Comparison of ENCODE assay signal across 8 cellular contexts in genomic region chr12:121804417-121805111, GRCh38. TPM values are rescaled to one million over a fixed set of nuclear protein-coding genes. Genes with fewer than 3 reads are reported as not detected.
DNase-seq lines count a peak whose midpoint lies in the region; ATAC-seq and TF ChIP-seq lines count a peak whose summit lies in the region.

No MANE protein-coding gene starts in this region.

- no peaks in the 10 kb centered on the region for H3K27me3 ChIP-seq in SK-N-SH (ENCODE audit: insufficient read depth)

- H3K4me3 ChIP-seq in SK-N-SH (ENCODE audit: low read depth in 2 of 2, low read length in 1 of 2), result peak overlapping the region; percentile 73 to 91
- H3K4me3 ChIP-seq in astrocyte of the cerebellum (ENCODE audit: low read depth, low read length), result peak overlapping the region; percentile 78

- no peaks in the 10 kb centered on the region for H3K9me3 ChIP-seq in SK-N-SH

- TF ChIP-seq EP300 in SK-N-SH (IDR thresholded peaks at IDR 0.05; ENCODE audit: borderline replicate concordance in 1 of 2, low read depth in 1 of 2, low read length in 1 of 2), result 0 out of 4 replicates have a peak, but pooled peaks of 1 of the 2 experiments have one; percentile 8

- no peak for TF ChIP-seq RAD21 in SK-N-SH (IDR thresholded peaks at IDR 0.05; ENCODE audit: low read length)

- in situ Hi-C loops in astrocyte of the cerebellum (cut with HindIII; ENCODE audit: low sequenced_read_pairs), result no loop called here

- H3K4me2 ChIP-seq in SK-N-SH, result peak overlapping the region; percentile 89

- peaks cover 7 to 16% of the 10 kb centered on the region in 2 experiments; a peak in 1 of 4 replicates for H3K4me1 ChIP-seq in SK-N-SH (ENCODE audit: control insufficient read depth in 1 of 2, insufficient read depth in 2 of 2, low read depth in 1 of 2, low read length in 1 of 2)

- peaks cover 25% of the 10 kb centered on the region for H3F3A ChIP-seq in SK-N-SH (replicated peaks; ENCODE audit: insufficient read depth)

- DNase-seq in SK-N-SH, result peak; percentile 61
- DNase-seq in astrocyte of the cerebellum (ENCODE audit: low read depth), result no peak
- peak; percentile 14 for DNase-seq in inferior parietal cortex (ENCODE audit: extremely low spot score)
- DNase-seq in stimulated activated CD4-positive, alpha-beta T cell treated with anti-CD3 and anti-CD28 coated beads, Interleukin-15, amount 100 ng/mL, for 24 hours, result peak; percentile 67
- no peak for DNase-seq in NCI-H524 treated with DMSO at 0.1 percent for 48 hours (lab: John Stamatoyannopoulos, UW)

- peaks cover 8% of the 10 kb centered on the region for H4K20me1 ChIP-seq in SK-N-SH (ENCODE audit: insufficient read depth)

- TF ChIP-seq CTCF in SK-N-SH (IDR thresholded peaks at IDR 0.05) (no peak), astrocyte of the cerebellum (IDR thresholded peaks at IDR 0.05; ENCODE audit: low read depth, low read length, missing control alignments) (no peak)

- H3K9me2 ChIP-seq in SK-N-SH, result no peaks in the 10 kb centered on the region

- POLR2A ChIA-PET in SK-N-SH (lab: Yijun Ruan, JAX), result interaction anchor here (1.8 to 4.0 kb wide), 2 partner anchors 10 kb away, joined by 10 to 22 read pairs; partner anchors contain the start of gene RHOF

- peak overlapping the region; percentile 93 for H3K9ac ChIP-seq in SK-N-SH

- 0% methylated on average over 11 of the region's 63 CpGs for WGBS in SK-N-SH (ENCODE audit: low lambda C conversion rate)

- ATAC-seq in SK-N-SH treated with all-trans-retinoic acid at 6 μM for 48 hours, result no peak
- ATAC-seq in GM18873 (IDR thresholded peaks at IDR 0.05; ENCODE audit: low FRiP score, unreplicated experiment), result no peak

- peak; percentile 4; the same call in 1 of the 2 replicates for TF ChIP-seq POLR2A in Raji (IDR thresholded peaks at IDR 0.05; ENCODE audit: insufficient read depth, low read depth, low read length)

- H3K36me3 ChIP-seq in SK-N-SH (replicated peaks in 1 of 2; ENCODE audit: control insufficient read depth in 1 of 2, insufficient read depth in 2 of 2, low read length in 1 of 2), result peaks cover 16 to 20% of the 10 kb centered on the region in 2 experiments

- peak overlapping the region; percentile 72 to 98 for H3K27ac ChIP-seq in SK-N-SH (ENCODE audit: low read depth in 2 of 2, low read length in 1 of 2)

- CTCF ChIA-PET in SK-N-SH (lab: Yijun Ruan, JAX), result interaction anchor here (0.6 to 18.3 kb wide), 4 partner anchors 8 to 1170 kb away, joined by 3 to 675 read pairs (median 8); partner anchors contain the start of gene RHOF

- H3K79me2 ChIP-seq in SK-N-SH (ENCODE audit: insufficient read depth), result peaks cover 72% of the 10 kb centered on the region

- H2AFZ ChIP-seq in SK-N-SH (ENCODE audit: low read depth), result 0 out of 2 replicates have a peak overlapping the region, but pooled peaks have one; percentile 6

TF ChIP-seq in SK-N-SH, 30 proteins besides CTCF, POLR2A, EP300 and RAD21:
- 0 out of 2 replicates have a peak, but pooled peaks have one; percentile 28 for TF ChIP-seq TAF1 (IDR thresholded peaks at IDR 0.05; ENCODE audit: borderline replicate concordance, low read depth, low read length)
- no peak for TF ChIP-seq CHD2 (IDR thresholded peaks at IDR 0.05; ENCODE audit: low read length, partially characterized antibody)

TF ChIP-seq in SK-N-SH treated with all-trans-retinoic acid at 6 μM for 48 hours, 23 proteins besides CTCF, POLR2A, EP300 and RAD21:
- TF ChIP-seq PPARA (CRISPR knock-in tag; IDR thresholded peaks at IDR 0.05; ENCODE audit: borderline replicate concordance) (no peak), OSR1 (CRISPR knock-in tag; IDR thresholded peaks at IDR 0.05) (no peak)

RNA-seq across cellular contexts. Expression of gene SETD1B, which starts 0.8 kb away (rescaled TPM):
- 1.2 and 2.0 TPM in 2 replicates for polyA plus RNA-seq in SK-N-SH (2012; rRNA removed)
- 1.5 and 1.8 TPM in 2 replicates for polyA plus RNA-seq in SK-N-SH (2012; cell fraction: cytosol; rRNA removed)
- 8.4 and 11.5 TPM in 2 replicates for polyA plus RNA-seq in SK-N-SH (2012; cell fraction: nucleus; rRNA removed)

RNA-seq across cellular contexts. Expression of gene RHOF, which starts 11.1 kb away (rescaled TPM):
- 5.0 and 5.3 TPM in 2 replicates for polyA plus RNA-seq in SK-N-SH (2012; rRNA removed)
- 2.3 and 2.8 TPM in 2 replicates for polyA plus RNA-seq in SK-N-SH (2012; cell fraction: cytosol; rRNA removed)
- polyA plus RNA-seq in SK-N-SH (2012; cell fraction: nucleus; rRNA removed), result 19.5 and 20.2 TPM in 2 replicates

RNA-seq across cellular contexts. Expression of gene HPD, which starts 54.1 kb away (rescaled TPM):
- 1.8 and 1.9 TPM in 2 replicates for polyA plus RNA-seq in SK-N-SH (2012; rRNA removed)
- 2.0 TPM in 2 replicates for polyA plus RNA-seq in SK-N-SH (2012; cell fraction: cytosol; rRNA removed)
- 2.2 and 2.8 TPM in 2 replicates for polyA plus RNA-seq in SK-N-SH (2012; cell fraction: nucleus; rRNA removed)

Comparison
In these comparisons a context has a peak if more than half of its experiments do, and no peak if none do; other contexts are left out.
1. DNase-seq: peak in SK-N-SH (single experiment), inferior parietal cortex (single experiment) and stimulated activated CD4-positive, alpha-beta T cell treated with anti-CD3 and anti-CD28 coated beads, Interleukin-15, amount 100 ng/mL, for 24 hours (single experiment); none in astrocyte of the cerebellum (single experiment) and NCI-H524 treated with DMSO at 0.1 percent for 48 hours (single experiment).